Comparison of ENCODE assay signal across 24 cellular contexts in the genomic region with DNA sequence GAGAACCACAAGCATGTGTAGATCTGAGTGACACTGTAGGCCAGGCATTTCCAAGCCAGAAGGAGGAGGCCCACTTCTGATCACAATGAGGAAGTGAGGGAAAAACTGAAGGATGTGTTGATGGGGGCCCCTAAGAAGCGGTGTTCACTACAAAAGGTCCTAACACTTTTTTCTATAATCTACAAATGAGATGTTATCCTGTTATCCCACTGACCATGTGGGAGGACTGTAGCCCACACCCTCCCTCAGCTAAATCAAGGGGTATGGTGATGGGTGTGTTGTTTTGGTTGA.
"Had no signal": no experiment of that assay in that cellular context is flagged by ENCODE, and none has a peak within 500 bp of the region (broad histone marks: within the 10 kb centered on the region; RNA-seq: fewer than 3 reads in every experiment).

No MANE protein-coding gene starts in this region.

- H3K4me1 ChIP-seq: colonic mucosa had no signal

- H3K36me3 ChIP-seq: colonic mucosa had no signal

- H3K4me3 ChIP-seq: colonic mucosa had no signal

- H3K27ac ChIP-seq: colonic mucosa, WERI-Rb-1 had no signal

- H3K27me3 ChIP-seq: colonic mucosa had no signal

- DNase-seq: activated CD4-positive, alpha-beta memory T cell treated with anti-CD3 and anti-CD28 coated beads, Interleukin-2, amount 10 ng/mL, durations not matched to agents 7 days and 5 days; activated CD4-positive, alpha-beta T cell treated with anti-CD3 and anti-CD28 coated beads for 36 hours; activated CD4-positive, alpha-beta T cell treated with anti-CD3 and anti-CD28 coated beads, Interleukin-2, amount 50 U/mL, for 1 hour; activated gamma-delta T cell treated with Interleukin-2 at 50 U/mL for 16 hours; activated naive CD4-positive, alpha-beta T cell treated with anti-CD3 and anti-CD28 coated beads, Interleukin-2, amount 10 ng/mL, durations not matched to agents 7 days and 5 days; activated naive CD8-positive, alpha-beta T cell treated with anti-CD3 and anti-CD28 coated beads for 36 hours; activated T-cell treated with anti-CD3 and anti-CD28 coated beads, Interleukin-2, amount 50 U/mL, for 72 hours; caudate nucleus; colonic mucosa; NCI-H1092 treated with DMSO at 0.1 percent for 48 hours; NCI-H1417 treated with DMSO at 0.1 percent for 48 hours; NCI-H1694; NCI-H2029; NCI-H2107; NCI-H345; NCI-H510A treated with DMSO at 0.1 percent for 48 hours; NCI-H69; NK-92 treated with Interleukin-12 subunit alpha and Interleukin-12 subunit beta, amount 100 ng/mL, for 24 hours; OCI-M1; RPMI8226 had no signal

- ATAC-seq: activated CD4-positive, alpha-beta T cell treated with anti-CD3 and anti-CD28 coated beads for 36 hours; activated T-cell treated with anti-CD3 and anti-CD28 coated beads, Interleukin-2, amount 50 U/mL, for 72 hours; Panc1; Right ventricle myocardium inferior; SK-N-SH treated with all-trans-retinoic acid at 6 μM for 48 hours had no signal

- H3K9me3 ChIP-seq: colonic mucosa had no signal
